Comparison of ENCODE assay signal across 13 cellular contexts in the genomic region with DNA sequence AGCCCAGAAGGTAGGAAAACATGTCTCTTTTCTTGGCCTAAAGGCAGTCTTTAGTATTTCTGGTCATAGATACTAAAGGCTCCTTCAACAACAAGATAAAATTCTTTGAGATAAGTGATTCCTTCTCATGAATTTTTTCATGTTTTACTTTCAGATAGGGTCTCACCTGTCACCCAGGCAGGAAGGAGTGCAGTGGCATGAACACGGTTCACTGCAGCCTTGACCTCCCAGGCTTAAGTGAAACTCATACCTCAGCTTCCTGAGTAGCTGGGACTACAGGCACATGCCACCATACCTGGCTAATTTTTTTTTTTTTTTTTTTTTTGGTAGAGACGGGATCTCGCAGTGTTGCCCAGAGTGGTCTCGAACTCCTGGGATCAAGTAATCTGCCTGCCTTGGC. TPM values are rescaled to one million over a fixed set of nuclear protein-coding genes. Genes with fewer than 3 reads are reported as not detected.
"Had no signal": no experiment of that assay in that cellular context is flagged by ENCODE, and none has a peak within 500 bp of the region (broad histone marks: within the 10 kb centered on the region; RNA-seq: fewer than 3 reads in every experiment).

No MANE protein-coding gene starts in this region.

- ATAC-seq: activated CD4-positive, CD25-positive, alpha-beta regulatory T cell treated with anti-CD3 and anti-CD28 coated beads, Interleukin-2, amount 50 U/mL, for 24 hours; left lung; stimulated activated naive CD8-positive, alpha-beta T cell treated with anti-CD3 and anti-CD28 coated beads, Interleukin-15, amount 100 ng/mL, for 72 hours had no signal

- DNase-seq: activated T-cell treated with anti-CD3 and anti-CD28 coated beads, Interleukin-2, amount 50 U/mL, for 1 hour; colonic mucosa; effector CD4-positive, alpha-beta T cell; foreskin melanocyte; islet precursor cell; left lung; stimulated activated CD4-positive, alpha-beta T cell treated with anti-CD3 and anti-CD28 coated beads, Interleukin-15, amount 100 ng/mL, for 24 hours; stimulated activated CD4-positive, alpha-beta T cell treated with anti-CD3 and anti-CD28 coated beads, Interleukin-4, amount 100 ng/mL, for 24 hours; stimulated activated naive CD8-positive, alpha-beta T cell treated with anti-CD3 and anti-CD28 coated beads, Interleukin-15, amount 100 ng/mL, for 72 hours; uterus had no signal

RNA-seq across cellular contexts. Expression of a gene that starts 9.1 kb away (rescaled TPM):
- total RNA-seq: endothelial cell of umbilical vein, osteoblast had no signal
